17 cellular contexts compared by ENCODE assay signal in genomic region chr3:50873376-50874157, GRCh38.
DNase-seq lines count a peak whose midpoint lies in the region; ATAC-seq, FAIRE-seq and TF ChIP-seq lines count a peak whose summit lies in the region.
"Had no signal": no experiment of that assay in that cellular context is flagged by ENCODE, and none has a peak within 500 bp of the region (broad histone marks: within the 10 kb centered on the region; RNA-seq: fewer than 3 reads in every experiment).

No MANE protein-coding gene starts in this region.

- DNase-seq in GM13976 (ENCODE audit: low spot score) = peak; percentile 23
- peak; percentile 27 for DNase-seq in GM12878 (ENCODE audit: low read depth, low spot score)
- DNase-seq in T-helper 2 cell = no peak
- DNase-seq in cortex of kidney (lab: John Stamatoyannopoulos, UW) = no peak
- DNase-seq in mesenchymal stem cell = no peak
- DNase-seq in DMS53 (lab: John Stamatoyannopoulos, UW) = no peak
- DNase-seq: activated CD4-positive, alpha-beta T cell treated with anti-CD3 and anti-CD28 coated beads, Interleukin-2, amount 10 ng/mL, durations not matched to agents 7 days and 5 days; activated T-cell treated with anti-CD3 and anti-CD28 coated beads, Interleukin-2, amount 50 U/mL, for 4 hours; adrenal gland; cerebellar nuclear complex; glutamatergic neuron; NCI-H2107; NK-92 treated with Interleukin-12 subunit alpha and Interleukin-12 subunit beta, amount 100 ng/mL, for 24 hours; Right ventricle myocardium superior; T-helper 9 cell had no signal

- TF ChIP-seq CTCF in GM13976 (IDR thresholded peaks at IDR 0.05; ENCODE audit: borderline replicate concordance, control extremely low read depth, extremely low read depth, insufficient read depth, missing control alignments) = no peak
- TF ChIP-seq CTCF in GM12878 (IDR thresholded peaks at IDR 0.05 in 2 of 3, conservative IDR thresholded peaks at IDR 0.05 in 1 of 3; ENCODE audit: control insufficient read depth in 2 of 3, extremely low read depth in 1 of 3, insufficient read depth in 1 of 3, low read depth in 3 of 3, low read length in 3 of 3) = no peak

- no peak for TF ChIP-seq RAD21 in GM12878 (IDR thresholded peaks at IDR 0.05; ENCODE audit: insufficient read depth, low read depth, low read length)

- H2BK12ac ChIP-seq in mesenchymal stem cell (ENCODE audit: low read length in 2 of 2) = no peak overlapping the region

- no peaks in the 10 kb centered on the region for H3K79me1 ChIP-seq in mesenchymal stem cell (replicated peaks; ENCODE audit: low read length, poor library complexity, severe bottlenecking)

- no peak overlapping the region for H3K14ac ChIP-seq in mesenchymal stem cell (ENCODE audit: low read length in 2 of 2)

- CTCF ChIA-PET in GM12878 (lab: Yijun Ruan, JAX) = interaction anchor here (0.5 to 0.6 kb wide), 3 partner anchors 46 to 918 kb away, joined by 3 read pairs; no protein-coding TSS in a partner anchor

- BruUV-seq in GM12878 (replicated peaks; lab: Mats Ljungman, UMichigan) = no TSS peak

- 2% methylated on average over 3 of the region's 3 CpGs for WGBS in GM12878 (ENCODE audit: insufficient coverage, insufficient replicate concordance, low lambda C conversion rate, missing lambda C conversion rate)
- WGBS in mesenchymal stem cell = 58% methylated on average over 1 of the region's 3 CpGs

- peak; percentile 75 for FAIRE-seq in GM12878 (lab: Jason Lieb, UNC)

- H3K36me3 ChIP-seq in GM12878 (ENCODE audit: control insufficient read depth in 2 of 2, insufficient read depth in 2 of 2, low read length in 1 of 2) (no peaks in the 10 kb centered on the region), mesenchymal stem cell (ENCODE audit: control insufficient read depth in 1 of 2, insufficient read depth in 2 of 2, low read depth in 1 of 2, low read length in 2 of 2) (no peaks in the 10 kb centered on the region)
- H3K36me3 ChIP-seq: adrenal gland had no signal

- ATAC-seq in GM19468 (IDR thresholded peaks at IDR 0.05; ENCODE audit: extremely low read depth, unreplicated experiment) (peak; percentile 39), HG02885 (IDR thresholded peaks at IDR 0.05; ENCODE audit: poor library complexity, unreplicated experiment) (peak; percentile 64), GM12878 (peak; percentile 79)
- ATAC-seq: activated T-cell treated with anti-CD3 and anti-CD28 coated beads, Interleukin-2, amount 50 U/mL, for 4 hours had no signal

- no peak overlapping the region for H2BK120ac ChIP-seq in mesenchymal stem cell (ENCODE audit: low read depth, low read length)

- no peaks in the 10 kb centered on the region for H4K20me1 ChIP-seq in GM12878 (ENCODE audit: control insufficient read depth, insufficient read depth)

- SMC1A ChIA-PET in GM12878 (lab: Charles Lee; ENCODE audit: uncharacterized antibody, unreplicated experiment) = interaction anchor here (0.7 kb wide), 1 partner anchor 11 kb away, joined by 3 read pairs; no protein-coding TSS in a partner anchor

- intact Hi-C loops in GM12878 (cut with micrococcal nuclease; ENCODE audit: unreplicated experiment) = no loop called here

- peak overlapping the region; percentile 12; the same call in 1 of the 2 replicates for H3K4me3 ChIP-seq in GM12878
- no peak overlapping the region for H3K4me3 ChIP-seq in mesenchymal stem cell (ENCODE audit: insufficient read depth in 1 of 2, low read depth in 1 of 2, low read length in 2 of 2)
- H3K4me3 ChIP-seq: adrenal gland had no signal

- H2BK15ac ChIP-seq in mesenchymal stem cell (ENCODE audit: low read depth, poor library complexity, severe bottlenecking) = no peak overlapping the region

- in situ Hi-C loops in GM13976 (cut with MboI; ENCODE audit: low sequenced_read_pairs, unreplicated experiment) (no loop called here), GM12878 (cut with MboI) (no loop called here)

- POLR2A ChIA-PET in GM12878 (lab: Charles Lee) = no interaction called here

- H3K4ac ChIP-seq in mesenchymal stem cell (ENCODE audit: low read depth in 1 of 2, low read length in 2 of 2) = no peak overlapping the region

- H3K4me2 ChIP-seq in GM12878 (ENCODE audit: control insufficient read depth, insufficient read depth) (peak overlapping the region; percentile 50; the same call in 1 of the 2 replicates), mesenchymal stem cell (ENCODE audit: low read length, poor library complexity, severe bottlenecking) (no peak overlapping the region)

- H3K27me3 ChIP-seq in GM12878 (replicated peaks in 1 of 2; ENCODE audit: control insufficient read depth in 2 of 2, insufficient read depth in 2 of 2, low read length in 1 of 2) (no peaks in the 10 kb centered on the region), mesenchymal stem cell (ENCODE audit: control insufficient read depth in 1 of 2, insufficient read depth in 1 of 2, low read length in 2 of 2) (no peaks in the 10 kb centered on the region)
- H3K27me3 ChIP-seq: adrenal gland had no signal

- H2AFZ ChIP-seq in GM12878 (ENCODE audit: control insufficient read depth, low read depth, low read length) (no peak overlapping the region), mesenchymal stem cell (ENCODE audit: low read depth, low read length) (no peak overlapping the region)

- peaks cover 11% of the 10 kb centered on the region for H3K4me1 ChIP-seq in GM12878 (ENCODE audit: control insufficient read depth, insufficient read depth, low read length)
- H3K4me1 ChIP-seq in mesenchymal stem cell (ENCODE audit: control insufficient read depth, insufficient read depth, low read depth, low read length) = no peaks in the 10 kb centered on the region
- H3K4me1 ChIP-seq: adrenal gland had no signal

- H3K23ac ChIP-seq in mesenchymal stem cell (ENCODE audit: low read length in 2 of 2) = no peak overlapping the region

- H3K9me3 ChIP-seq in GM12878 (replicated peaks; ENCODE audit: control insufficient read depth, insufficient read depth, low read length) = no peaks in the 10 kb centered on the region
- H3K9me3 ChIP-seq in mesenchymal stem cell (ENCODE audit: control insufficient read depth, low read length) = peaks cover 30% of the 10 kb centered on the region

- TF ChIP-seq POLR2A in GM12878 (IDR thresholded peaks at IDR 0.05; ENCODE audit: low read depth, low read length) = no peak

- H4K91ac ChIP-seq in mesenchymal stem cell (ENCODE audit: low read length) = no peak overlapping the region

- RAD21 ChIA-PET in GM12878 (lab: Charles Lee; ENCODE audit: unreplicated experiment) = no interaction called here

- no peak overlapping the region for H4K8ac ChIP-seq in mesenchymal stem cell (ENCODE audit: low read length)

- H2AK5ac ChIP-seq in mesenchymal stem cell (ENCODE audit: low read length, severe bottlenecking) = no peak overlapping the region

- no peak overlapping the region for H3K18ac ChIP-seq in mesenchymal stem cell (ENCODE audit: low read depth in 1 of 2, low read length in 2 of 2)

- no peak overlapping the region for H2BK5ac ChIP-seq in mesenchymal stem cell (ENCODE audit: low read depth, low read length, poor library complexity, severe bottlenecking)

- H3K79me2 ChIP-seq in GM12878 (ENCODE audit: control insufficient read depth, insufficient read depth, low read length) = no peaks in the 10 kb centered on the region

- H3K27ac ChIP-seq in GM12878 (ENCODE audit: control insufficient read depth, insufficient read depth) (no peak overlapping the region), mesenchymal stem cell (ENCODE audit: low read length, poor library complexity, severe bottlenecking) (no peak overlapping the region)
- H3K27ac ChIP-seq: adrenal gland had no signal

- no peak for TF ChIP-seq EP300 in GM12878 (IDR thresholded peaks at IDR 0.05; ENCODE audit: borderline replicate concordance in 1 of 2, control insufficient read depth in 1 of 2, low read depth in 2 of 2, low read length in 2 of 2)

- H3K9ac ChIP-seq in GM12878 (ENCODE audit: control insufficient read depth, insufficient read depth, low read length) (no peak overlapping the region), mesenchymal stem cell (ENCODE audit: low read length) (no peak overlapping the region)

TF ChIP-seq in GM12878, 131 proteins besides CTCF, POLR2A, EP300 and RAD21:
- no peak for TF ChIP-seq PRDM15 (CRISPR knock-in tag; IDR thresholded peaks at IDR 0.05)
- no peak for TF ChIP-seq SP1 (IDR thresholded peaks at IDR 0.05; ENCODE audit: low read depth, low read length)
- no peak for TF ChIP-seq NR2C2 (IDR thresholded peaks at IDR 0.05; ENCODE audit: borderline replicate concordance, control insufficient read depth, insufficient read length, low read depth)
- peak; percentile 81 for TF ChIP-seq ZNF384 (IDR thresholded peaks at IDR 0.05; ENCODE audit: borderline replicate concordance, low read depth, low read length)
- peak; percentile 56; the same call in 1 of the 2 replicates for TF ChIP-seq JUNB (IDR thresholded peaks at IDR 0.05)

Comparison
In these comparisons a context has a peak if more than half of its experiments do, and no peak if none do; other contexts are left out.
1. DNase-seq: peak in GM13976 (single experiment) and GM12878 (single experiment); none in T-helper 2 cell (0 of 5), cortex of kidney (single experiment), mesenchymal stem cell (single experiment) and DMS53 (single experiment).
2. Peak in every context shown above with its lines, with median percentiles within 50 percentile points of each other: ATAC-seq.